Comparison of ENCODE assay signal across 1 cellular context in the genomic region with DNA sequence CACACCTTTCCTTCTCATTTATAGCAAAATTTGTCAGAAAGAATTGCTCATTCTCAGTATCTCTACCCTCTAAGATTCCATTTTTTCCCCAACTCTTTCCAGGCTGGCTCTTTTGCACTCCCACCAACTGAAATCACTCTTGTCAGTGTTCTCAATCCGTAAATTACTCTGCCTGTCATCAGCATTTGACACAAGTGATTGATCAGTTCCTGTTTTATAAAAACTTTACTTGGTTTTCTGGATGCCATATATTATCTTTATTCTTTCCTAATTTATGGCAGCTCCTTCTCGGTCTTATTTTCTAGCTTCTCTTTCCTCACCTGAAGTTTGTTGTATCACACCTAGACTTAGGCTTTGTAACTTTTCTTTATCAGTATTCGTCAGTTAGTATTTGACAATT.
TF ChIP-seq lines count a peak whose summit lies in the region.

No MANE protein-coding gene starts in this region.

TF ChIP-seq in WTC11, 78 proteins besides CTCF, POLR2A, EP300 and RAD21 (continued from another document):
- TF ChIP-seq FOXP4 (CRISPR knock-in tag; IDR thresholded peaks at IDR 0.05), result no peak
- TF ChIP-seq ZNF263 (CRISPR knock-in tag; IDR thresholded peaks at IDR 0.05; ENCODE audit: low read depth), result no peak
- TF ChIP-seq E2F1 (CRISPR knock-in tag; IDR thresholded peaks at IDR 0.05), result no peak
- no peak for TF ChIP-seq ZNF121 (CRISPR knock-in tag; IDR thresholded peaks at IDR 0.05)
- no peak for TF ChIP-seq ZBTB21 (CRISPR knock-in tag; IDR thresholded peaks at IDR 0.05; ENCODE audit: borderline replicate concordance)
- no peak for TF ChIP-seq MYBL2 (CRISPR knock-in tag; IDR thresholded peaks at IDR 0.05)
- no peak for TF ChIP-seq USF2 (CRISPR knock-in tag; IDR thresholded peaks at IDR 0.05)
- TF ChIP-seq ZNF219 (CRISPR knock-in tag; IDR thresholded peaks at IDR 0.05; ENCODE audit: borderline replicate concordance), result no peak
- TF ChIP-seq HMGA2 (CRISPR knock-in tag; IDR thresholded peaks at IDR 0.05), result no peak
- TF ChIP-seq, protein P1, sequence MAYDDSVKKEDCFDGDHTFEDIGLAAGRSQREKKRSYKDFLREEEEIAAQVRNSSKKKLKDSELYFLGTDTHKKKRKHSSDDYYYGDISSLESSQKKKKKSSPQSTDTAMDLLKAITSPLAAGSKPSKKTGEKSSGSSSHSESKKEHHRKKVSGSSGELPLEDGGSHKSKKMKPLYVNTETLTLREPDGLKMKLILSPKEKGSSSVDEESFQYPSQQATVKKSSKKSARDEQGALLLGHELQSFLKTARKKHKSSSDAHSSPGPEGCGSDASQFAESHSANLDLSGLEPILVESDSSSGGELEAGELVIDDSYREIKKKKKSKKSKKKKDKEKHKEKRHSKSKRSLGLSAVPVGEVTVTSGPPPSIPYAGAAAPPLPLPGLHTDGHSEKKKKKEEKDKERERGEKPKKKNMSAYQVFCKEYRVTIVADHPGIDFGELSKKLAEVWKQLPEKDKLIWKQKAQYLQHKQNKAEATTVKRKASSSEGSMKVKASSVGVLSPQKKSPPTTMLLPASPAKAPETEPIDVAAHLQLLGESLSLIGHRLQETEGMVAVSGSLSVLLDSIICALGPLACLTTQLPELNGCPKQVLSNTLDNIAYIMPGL (CRISPR knock-in tag; IDR thresholded peaks at IDR 0.05), result no peak
- no peak for TF ChIP-seq ZNF416 (CRISPR knock-in tag; IDR thresholded peaks at IDR 0.05)
- TF ChIP-seq ZNF396 (CRISPR knock-in tag; IDR thresholded peaks at IDR 0.05; ENCODE audit: borderline replicate concordance), result no peak
- no peak for TF ChIP-seq SMAD4 (CRISPR knock-in tag; IDR thresholded peaks at IDR 0.05)
